Comparison of ENCODE assay signal across 32 cellular contexts in the genomic region with DNA sequence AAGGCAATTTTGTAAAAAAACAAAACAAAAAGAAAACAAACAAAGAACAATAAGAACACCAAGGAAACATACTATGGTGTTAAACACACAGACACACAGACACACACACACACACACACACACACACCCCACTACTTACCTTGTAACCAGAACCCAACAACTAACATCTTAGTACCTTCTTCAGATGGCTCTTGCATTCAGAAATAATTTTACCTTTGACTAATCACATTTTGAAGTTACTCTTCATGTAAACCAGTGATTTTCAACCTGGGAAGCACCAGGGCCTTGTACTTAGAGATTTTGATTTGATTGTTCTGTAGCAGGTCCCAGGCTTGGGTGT.
"Had no signal": no experiment of that assay in that cellular context is flagged by ENCODE, and none has a peak within 500 bp of the region (broad histone marks: within the 10 kb centered on the region; RNA-seq: fewer than 3 reads in every experiment).

No MANE protein-coding gene starts in this region.

- H3K4me3 ChIP-seq: ascending aorta, cardiac muscle cell had no signal

- H3K9me3 Mint-ChIP-seq: activated CD4-positive, alpha-beta T cell treated with anti-CD3 and anti-CD28 coated beads, Interleukin-2, amount 10 ng/mL, durations not matched to agents 7 days and 5 days; activated naive CD4-positive, alpha-beta T cell treated with anti-CD3 and anti-CD28 coated beads, Interleukin-2, amount 50 U/mL, for 24 hours; activated naive CD8-positive, alpha-beta T cell treated with anti-CD3 and anti-CD28 coated beads, Interleukin-2, amount 10 ng/mL, durations not matched to agents 7 days and 5 days; activated naive CD8-positive, alpha-beta T cell treated with anti-CD3 and anti-CD28 coated beads, Interleukin-2, amount 50 U/mL, for 24 hours; activated T-cell treated with anti-CD3 and anti-CD28 coated beads, Interleukin-2, amount 50 U/mL, for 24 hours; activated T-helper 2 cell treated with anti-CD3 and anti-CD28 coated beads, Interferon-gamma antibody, Interleukin-2, Interleukin-4, amounts not matched to agents 10 μg/mL and 5 μg/mL and 100 μg/mL, durations not matched to agents 14 hours and 24 hours and 36 hours; brain; central memory CD8-positive, alpha-beta T cell; T-cell; WTC11 had no signal

- H3K4me3 Mint-ChIP-seq: activated CD4-positive, alpha-beta memory T cell treated with anti-CD3 and anti-CD28 coated beads, Interleukin-2, amount 10 ng/mL, durations not matched to agents 7 days and 5 days; activated CD4-positive, alpha-beta T cell treated with anti-CD3 and anti-CD28 coated beads for 36 hours; activated CD4-positive, alpha-beta T cell treated with anti-CD3 and anti-CD28 coated beads, Interleukin-2, amount 10 ng/mL, durations not matched to agents 7 days and 5 days; activated CD8-positive, alpha-beta memory T cell treated with anti-CD3 and anti-CD28 coated beads, Interleukin-2, amount 10 ng/mL, durations not matched to agents 7 days and 5 days; activated CD8-positive, alpha-beta T cell treated with anti-CD3 and anti-CD28 coated beads, Interleukin-2, amount 10 ng/mL, durations not matched to agents 7 days and 5 days; activated naive CD4-positive, alpha-beta T cell treated with anti-CD3 and anti-CD28 coated beads, Interleukin-2, amount 10 ng/mL, durations not matched to agents 7 days and 5 days; activated naive CD4-positive, alpha-beta T cell treated with anti-CD3 and anti-CD28 coated beads, Interleukin-2, amount 50 U/mL, for 24 hours; activated naive CD8-positive, alpha-beta T cell; activated naive CD8-positive, alpha-beta T cell treated with anti-CD3 and anti-CD28 coated beads, Interleukin-2, amount 10 ng/mL, durations not matched to agents 7 days and 5 days; activated naive CD8-positive, alpha-beta T cell treated with anti-CD3 and anti-CD28 coated beads, Interleukin-2, amount 50 U/mL, for 24 hours; activated T-cell treated with anti-CD3 and anti-CD28 coated beads, Interleukin-2, amount 50 U/mL, for 24 hours; brain; central memory CD8-positive, alpha-beta T cell; T-cell; T-helper 17 cell; WTC11 had no signal

- H3K27ac Mint-ChIP-seq: activated CD4-positive, alpha-beta memory T cell treated with anti-CD3 and anti-CD28 coated beads, Interleukin-2, amount 10 ng/mL, durations not matched to agents 7 days and 5 days; activated CD4-positive, alpha-beta T cell treated with anti-CD3 and anti-CD28 coated beads for 36 hours; activated CD4-positive, alpha-beta T cell treated with anti-CD3 and anti-CD28 coated beads, Interleukin-2, amount 10 ng/mL, durations not matched to agents 7 days and 5 days; activated CD8-positive, alpha-beta memory T cell treated with anti-CD3 and anti-CD28 coated beads, Interleukin-2, amount 10 ng/mL, durations not matched to agents 7 days and 5 days; activated CD8-positive, alpha-beta T cell treated with anti-CD3 and anti-CD28 coated beads, Interleukin-2, amount 10 ng/mL, durations not matched to agents 7 days and 5 days; activated naive CD4-positive, alpha-beta T cell treated with anti-CD3 and anti-CD28 coated beads, Interleukin-2, amount 10 ng/mL, durations not matched to agents 7 days and 5 days; activated naive CD4-positive, alpha-beta T cell treated with anti-CD3 and anti-CD28 coated beads, Interleukin-2, amount 50 U/mL, for 24 hours; activated naive CD8-positive, alpha-beta T cell; activated naive CD8-positive, alpha-beta T cell treated with anti-CD3 and anti-CD28 coated beads, Interleukin-2, amount 10 ng/mL, durations not matched to agents 7 days and 5 days; activated naive CD8-positive, alpha-beta T cell treated with anti-CD3 and anti-CD28 coated beads, Interleukin-2, amount 50 U/mL, for 24 hours; activated T-cell treated with anti-CD3 and anti-CD28 coated beads, Interleukin-2, amount 50 U/mL, for 24 hours; activated T-helper 2 cell treated with anti-CD3 and anti-CD28 coated beads, Interferon-gamma antibody, Interleukin-2, Interleukin-4, amounts not matched to agents 10 μg/mL and 5 μg/mL and 100 μg/mL, durations not matched to agents 14 hours and 24 hours and 36 hours; brain; T-cell; T-helper 17 cell; WTC11 had no signal

- H3K4me1 ChIP-seq: ascending aorta had no signal

- H3K27me3 Mint-ChIP-seq: activated CD4-positive, alpha-beta memory T cell treated with anti-CD3 and anti-CD28 coated beads, Interleukin-2, amount 10 ng/mL, durations not matched to agents 7 days and 5 days; activated CD4-positive, alpha-beta T cell treated with anti-CD3 and anti-CD28 coated beads for 36 hours; activated CD8-positive, alpha-beta memory T cell treated with anti-CD3 and anti-CD28 coated beads, Interleukin-2, amount 10 ng/mL, durations not matched to agents 7 days and 5 days; activated naive CD4-positive, alpha-beta T cell treated with anti-CD3 and anti-CD28 coated beads, Interleukin-2, amount 10 ng/mL, durations not matched to agents 7 days and 5 days; activated naive CD8-positive, alpha-beta T cell treated with anti-CD3 and anti-CD28 coated beads, Interleukin-2, amount 50 U/mL, for 24 hours; activated T-cell treated with anti-CD3 and anti-CD28 coated beads, Interleukin-2, amount 50 U/mL, for 24 hours; brain; central memory CD8-positive, alpha-beta T cell; T-helper 17 cell had no signal

- H3K9me3 ChIP-seq: ascending aorta had no signal

- H3K36me3 Mint-ChIP-seq: activated CD8-positive, alpha-beta memory T cell treated with anti-CD3 and anti-CD28 coated beads, Interleukin-2, amount 10 ng/mL, durations not matched to agents 7 days and 5 days; activated naive CD4-positive, alpha-beta T cell treated with anti-CD3 and anti-CD28 coated beads, Interleukin-2, amount 10 ng/mL, durations not matched to agents 7 days and 5 days; activated naive CD4-positive, alpha-beta T cell treated with anti-CD3 and anti-CD28 coated beads, Interleukin-2, amount 50 U/mL, for 24 hours; activated naive CD8-positive, alpha-beta T cell; activated naive CD8-positive, alpha-beta T cell treated with anti-CD3 and anti-CD28 coated beads, Interleukin-2, amount 10 ng/mL, durations not matched to agents 7 days and 5 days; brain; T-cell; WTC11 had no signal

- DNase-seq: activated CD4-positive, alpha-beta memory T cell treated with anti-CD3 and anti-CD28 coated beads, Interleukin-2, amount 10 ng/mL, durations not matched to agents 7 days and 5 days; activated CD4-positive, alpha-beta T cell treated with anti-CD3 and anti-CD28 coated beads for 1 hour; activated CD4-positive, alpha-beta T cell treated with anti-CD3 and anti-CD28 coated beads for 36 hours; activated CD4-positive, alpha-beta T cell treated with anti-CD3 and anti-CD28 coated beads for 48 hours; activated CD4-positive, alpha-beta T cell treated with anti-CD3 and anti-CD28 coated beads, Interleukin-2, amount 10 ng/mL, durations not matched to agents 7 days and 5 days; activated CD4-positive, alpha-beta T cell treated with anti-CD3 and anti-CD28 coated beads, Interleukin-2, amount 50 U/mL, for 48 hours; activated CD4-positive, CD25-positive, alpha-beta regulatory T cell; activated CD8-positive, alpha-beta memory T cell treated with anti-CD3 and anti-CD28 coated beads for 24 hours; activated CD8-positive, alpha-beta memory T cell treated with anti-CD3 and anti-CD28 coated beads, Interleukin-2, amount 10 ng/mL, durations not matched to agents 7 days and 5 days; activated CD8-positive, alpha-beta memory T cell treated with anti-CD3 and anti-CD28 coated beads, Interleukin-2, amount 50 U/mL, for 48 hours; activated CD8-positive, alpha-beta T cell treated with anti-CD3 and anti-CD28 coated beads, Interleukin-2, amount 10 ng/mL, durations not matched to agents 7 days and 5 days; activated effector memory CD4-positive, alpha-beta T cell treated with Interleukin-2 at 50 U/mL for 16 hours; activated gamma-delta T cell; activated naive CD4-positive, alpha-beta T cell treated with anti-CD3 and anti-CD28 coated beads, Interleukin-2, amount 10 ng/mL, durations not matched to agents 7 days and 5 days; activated naive CD4-positive, alpha-beta T cell treated with Interleukin-2 at 50 U/mL for 16 hours; activated naive CD8-positive, alpha-beta T cell treated with anti-CD3 and anti-CD28 coated beads, Interleukin-2, amount 10 ng/mL, durations not matched to agents 7 days and 5 days; activated naive CD8-positive, alpha-beta T cell treated with anti-CD3 and anti-CD28 coated beads, Interleukin-2, amount 50 U/mL, for 24 hours; activated T-cell treated with anti-CD3 and anti-CD28 coated beads, Interleukin-2, amount 50 U/mL, for 24 hours; activated T-cell treated with anti-CD3 and anti-CD28 coated beads, Interleukin-2, amount 50 U/mL, for 48 hours; cerebellar nuclear complex; T-cell; T-helper 17 cell; T1000; WERI-Rb-1 had no signal

- H3K4me1 Mint-ChIP-seq: activated CD4-positive, alpha-beta memory T cell treated with anti-CD3 and anti-CD28 coated beads, Interleukin-2, amount 10 ng/mL, durations not matched to agents 7 days and 5 days; activated CD4-positive, alpha-beta T cell treated with anti-CD3 and anti-CD28 coated beads for 36 hours; activated CD4-positive, alpha-beta T cell treated with anti-CD3 and anti-CD28 coated beads, Interleukin-2, amount 10 ng/mL, durations not matched to agents 7 days and 5 days; activated CD8-positive, alpha-beta memory T cell treated with anti-CD3 and anti-CD28 coated beads, Interleukin-2, amount 10 ng/mL, durations not matched to agents 7 days and 5 days; activated naive CD4-positive, alpha-beta T cell treated with anti-CD3 and anti-CD28 coated beads, Interleukin-2, amount 10 ng/mL, durations not matched to agents 7 days and 5 days; activated naive CD4-positive, alpha-beta T cell treated with anti-CD3 and anti-CD28 coated beads, Interleukin-2, amount 50 U/mL, for 24 hours; activated naive CD8-positive, alpha-beta T cell treated with anti-CD3 and anti-CD28 coated beads, Interleukin-2, amount 10 ng/mL, durations not matched to agents 7 days and 5 days; activated naive CD8-positive, alpha-beta T cell treated with anti-CD3 and anti-CD28 coated beads, Interleukin-2, amount 50 U/mL, for 24 hours; central memory CD8-positive, alpha-beta T cell; T-cell; T-helper 17 cell had no signal

- H3K27me3 ChIP-seq: ascending aorta, cardiac muscle cell had no signal

- H3K36me3 ChIP-seq: ascending aorta, cardiac muscle cell, WERI-Rb-1 had no signal

- H3K27ac ChIP-seq: ascending aorta, cardiac muscle cell, WERI-Rb-1 had no signal
